In genomic region chr10:123402021-123402420, GRCh38 we compare ENCODE assay signal across 17 cellular contexts.
DNase-seq lines count a peak whose midpoint lies in the region; ATAC-seq and TF ChIP-seq lines count a peak whose summit lies in the region.
"Had no signal": no experiment of that assay in that cellular context is flagged by ENCODE, and none has a peak within 500 bp of the region (broad histone marks: within the 10 kb centered on the region; RNA-seq: fewer than 3 reads in every experiment).

No MANE protein-coding gene starts in this region.

- intact Hi-C loops in OCI-LY7 (cut with micrococcal nuclease; ENCODE audit: unreplicated experiment) (loop anchor here (1.0 to 5.0 kb wide), 4 partner anchors 10 to 1205 kb away; partner anchors contain the start of gene BUB3), adrenal gland (cut with DNase I) (no loop called here)
- intact Hi-C loops in activated T-helper 2 cell treated with anti-CD3 and anti-CD28 coated beads, Interferon-gamma antibody, Interleukin-2, Interleukin-4, amounts not matched to agents 10 μg/mL and 5 μg/mL and 100 μg/mL, durations not matched to agents 14 hours and 24 hours and 36 hours (cut with micrococcal nuclease) = no loop called here
- intact Hi-C loops in CD4-positive, alpha-beta T cell (cut with DNase I, micrococcal nuclease) = no loop called here

- H3K9me2 ChIP-seq in OCI-LY7 (ENCODE audit: insufficient read depth, low read length) = no peaks in the 10 kb centered on the region

- no peaks in the 10 kb centered on the region for H3K36me3 Mint-ChIP-seq in activated T-helper 2 cell treated with anti-CD3 and anti-CD28 coated beads, Interferon-gamma antibody, Interleukin-2, Interleukin-4, amounts not matched to agents 10 μg/mL and 5 μg/mL and 100 μg/mL, durations not matched to agents 14 hours and 24 hours and 36 hours (ENCODE audit: low read depth)
- no peaks in the 10 kb centered on the region for H3K36me3 Mint-ChIP-seq in CD4-positive, alpha-beta T cell (ENCODE audit: low read depth)

- POLR2A ChIA-PET in OCI-LY7 (lab: Charles Lee) = interaction anchor here (0.5 to 1.3 kb wide), 3 partner anchors 25 to 391 kb away, joined by 3 to 6 read pairs (median 4); no protein-coding TSS in a partner anchor
- POLR2A ChIA-PET in CD4-positive, alpha-beta T cell (lab: Charles Lee) = no interaction called here

- H3K36me3 ChIP-seq in GM06990 (ENCODE audit: control insufficient read depth, insufficient read depth, low read length) (no peaks in the 10 kb centered on the region), OCI-LY7 (ENCODE audit: insufficient read depth, low read length) (peaks cover 13% of the 10 kb centered on the region; the same call in 1 of the 2 replicates), adrenal gland (replicated peaks in 1 of 2) (no peaks in the 10 kb centered on the region)
- H3K36me3 ChIP-seq: SJSA1 had no signal

- H3K4me2 ChIP-seq in OCI-LY7 (ENCODE audit: low read length) = peak overlapping the region; percentile 59

- no peaks in the 10 kb centered on the region for H4K20me1 ChIP-seq in OCI-LY7 (ENCODE audit: insufficient read depth, low read length)

- no TSS peak for BruUV-seq in OCI-LY7 (replicated peaks; lab: Mats Ljungman, UMichigan)

- WGBS in adrenal gland, 4 donors = 69 to 82% (median 77%) methylated on average over 3 of the region's 3 CpGs

- H3K9me3 ChIP-seq in OCI-LY7 (ENCODE audit: low read length) (peaks cover 37% of the 10 kb centered on the region; the same call in 1 of the 2 replicates), adrenal gland (replicated peaks in 1 of 3) (no peaks in the 10 kb centered on the region)
- H3K9me3 ChIP-seq in CD4-positive, alpha-beta T cell (ENCODE audit: control insufficient read depth, low read length) = peaks cover 3% of the 10 kb centered on the region
- H3K9me3 ChIP-seq: SJSA1 had no signal

- H3K4me3 ChIP-seq in GM06990 (replicated peaks; ENCODE audit: low read depth, low read length) (0 out of 2 replicates have a peak overlapping the region, but pooled peaks have one; percentile 33), OCI-LY7 (ENCODE audit: low read depth, low read length, poor library complexity, severe bottlenecking) (peak overlapping the region; percentile 37), adrenal gland (no peak overlapping the region)
- H3K4me3 ChIP-seq: SJSA1 had no signal

- H3K27me3 ChIP-seq in GM06990 (replicated peaks; ENCODE audit: control insufficient read depth, insufficient read depth, low read length) = no peaks in the 10 kb centered on the region
- H3K27me3 ChIP-seq in CD4-positive, alpha-beta T cell (ENCODE audit: control insufficient read depth, insufficient read depth, low read length) = no peaks in the 10 kb centered on the region
- H3K27me3 ChIP-seq in adrenal gland = no peaks in the 10 kb centered on the region
- H3K27me3 ChIP-seq: SJSA1 had no signal

- peak overlapping the region; percentile 35; the same call in 1 of the 2 replicates for H2AFZ ChIP-seq in OCI-LY7 (ENCODE audit: low read length)

- DNase-seq in GM06990 (ENCODE audit: extremely low read depth, insufficient read length) = peak; percentile 52
- peak; percentile 21 for DNase-seq in OCI-LY7 (ENCODE audit: low spot score)
- DNase-seq in activated T-helper 2 cell treated with anti-CD3 and anti-CD28 coated beads, Interferon-gamma antibody, Interleukin-2, Interleukin-4, amounts not matched to agents 10 μg/mL and 5 μg/mL and 100 μg/mL, durations not matched to agents 14 hours and 24 hours and 36 hours (ENCODE audit: low spot score) = no peak
- DNase-seq in CD4-positive, alpha-beta T cell = no peak
- no peak for DNase-seq in NCI-H510A (lab: John Stamatoyannopoulos, UW)
- no peak for DNase-seq in adrenal gland
- DNase-seq: Calu3; CD8-positive, alpha-beta memory T cell; DMS153; NCI-H1694; NCI-H2081; NCI-H2171; NCI-H345; NCI-H526; T-helper 1 cell had no signal

- H3K27ac Mint-ChIP-seq in activated T-helper 2 cell treated with anti-CD3 and anti-CD28 coated beads, Interferon-gamma antibody, Interleukin-2, Interleukin-4, amounts not matched to agents 10 μg/mL and 5 μg/mL and 100 μg/mL, durations not matched to agents 14 hours and 24 hours and 36 hours = no peak overlapping the region
- H3K27ac Mint-ChIP-seq in CD4-positive, alpha-beta T cell = no peak overlapping the region
- H3K27ac Mint-ChIP-seq: CD8-positive, alpha-beta memory T cell had no signal

- H3K27ac ChIP-seq in OCI-LY7 (ENCODE audit: low read depth, low read length, poor library complexity, severe bottlenecking) = peak overlapping the region; percentile 97
- H3K27ac ChIP-seq in CD4-positive, alpha-beta T cell (ENCODE audit: low read depth, low read length) = no peak overlapping the region
- H3K27ac ChIP-seq in adrenal gland = no peak overlapping the region
- H3K27ac ChIP-seq: SJSA1 had no signal

- H3K4me1 Mint-ChIP-seq in activated T-helper 2 cell treated with anti-CD3 and anti-CD28 coated beads, Interferon-gamma antibody, Interleukin-2, Interleukin-4, amounts not matched to agents 10 μg/mL and 5 μg/mL and 100 μg/mL, durations not matched to agents 14 hours and 24 hours and 36 hours (ENCODE audit: low read depth) = no peaks in the 10 kb centered on the region
- no peaks in the 10 kb centered on the region for H3K4me1 Mint-ChIP-seq in CD4-positive, alpha-beta T cell (ENCODE audit: low read depth)
- H3K4me1 Mint-ChIP-seq: CD8-positive, alpha-beta memory T cell had no signal

- no peak overlapping the region for H3K4me3 Mint-ChIP-seq in activated T-helper 2 cell treated with anti-CD3 and anti-CD28 coated beads, Interferon-gamma antibody, Interleukin-2, Interleukin-4, amounts not matched to agents 10 μg/mL and 5 μg/mL and 100 μg/mL, durations not matched to agents 14 hours and 24 hours and 36 hours (ENCODE audit: low read depth)
- H3K4me3 Mint-ChIP-seq in CD4-positive, alpha-beta T cell = no peak overlapping the region
- H3K4me3 Mint-ChIP-seq: CD8-positive, alpha-beta memory T cell had no signal

- no peaks in the 10 kb centered on the region for H3K27me3 Mint-ChIP-seq in activated T-helper 2 cell treated with anti-CD3 and anti-CD28 coated beads, Interferon-gamma antibody, Interleukin-2, Interleukin-4, amounts not matched to agents 10 μg/mL and 5 μg/mL and 100 μg/mL, durations not matched to agents 14 hours and 24 hours and 36 hours (ENCODE audit: low read depth)
- peaks cover 9% of the 10 kb centered on the region for H3K27me3 Mint-ChIP-seq in CD4-positive, alpha-beta T cell

- peak; percentile 19 for TF ChIP-seq POLR2A in GM19193 (IDR thresholded peaks at IDR 0.05; ENCODE audit: extremely low read depth, insufficient read depth, insufficient read length)
- no peak for TF ChIP-seq POLR2A in adrenal gland (IDR thresholded peaks at IDR 0.05)

- H3K79me2 ChIP-seq in OCI-LY7 (ENCODE audit: insufficient read depth, low read depth, low read length) = no peaks in the 10 kb centered on the region

- no peak for ATAC-seq in CD4-positive, alpha-beta T cell (ENCODE audit: poor library complexity)

- CTCF ChIA-PET in OCI-LY7 (lab: Charles Lee; ENCODE audit: unreplicated experiment) = interaction anchor here (1.0 kb wide), 1 partner anchor 251 kb away, joined by 6 read pairs; no protein-coding TSS in a partner anchor
- CTCF ChIA-PET in CD4-positive, alpha-beta T cell (lab: Charles Lee) = no interaction called here

- TF ChIP-seq CTCF in GM06990 (IDR thresholded peaks at IDR 0.05; ENCODE audit: insufficient read depth, low read length, poor library complexity, severe bottlenecking) = no peak
- no peak for TF ChIP-seq CTCF in OCI-LY7 (conservative IDR thresholded peaks at IDR 0.05; ENCODE audit: low read length)
- no peak for TF ChIP-seq CTCF in CD4-positive, alpha-beta T cell (IDR thresholded peaks at IDR 0.05)
- TF ChIP-seq CTCF in adrenal gland (IDR thresholded peaks at IDR 0.05) = no peak

- H3K9me3 Mint-ChIP-seq in activated T-helper 2 cell treated with anti-CD3 and anti-CD28 coated beads, Interferon-gamma antibody, Interleukin-2, Interleukin-4, amounts not matched to agents 10 μg/mL and 5 μg/mL and 100 μg/mL, durations not matched to agents 14 hours and 24 hours and 36 hours = peaks cover 9% of the 10 kb centered on the region
- peaks cover 10% of the 10 kb centered on the region for H3K9me3 Mint-ChIP-seq in CD4-positive, alpha-beta T cell

- H3K4me1 ChIP-seq in OCI-LY7 (ENCODE audit: insufficient read depth, low read length, poor library complexity, severe bottlenecking) (peaks cover 66% of the 10 kb centered on the region), adrenal gland (replicated peaks in 1 of 2) (no peaks in the 10 kb centered on the region)
- H3K4me1 ChIP-seq: SJSA1 had no signal

Comparison
In these comparisons a context has a peak if more than half of its experiments do, and no peak if none do; other contexts are left out.
1. DNase-seq: peak in GM06990 (single experiment) and OCI-LY7 (single experiment); none in activated T-helper 2 cell treated with anti-CD3 and anti-CD28 coated beads, Interferon-gamma antibody, Interleukin-2, Interleukin-4, amounts not matched to agents 10 μg/mL and 5 μg/mL and 100 μg/mL, durations not matched to agents 14 hours and 24 hours and 36 hours (single experiment), CD4-positive, alpha-beta T cell (0 of 10), NCI-H510A (single experiment) and adrenal gland (0 of 7).
2. H3K4me3 ChIP-seq: peak in GM06990 (single experiment) and OCI-LY7 (single experiment); none in adrenal gland (0 of 4).